Comparison of ENCODE assay signal across 12 cellular contexts in genomic region chr21:31342328-31342727, GRCh38. TPM values are rescaled to one million over a fixed set of nuclear protein-coding genes. Genes with fewer than 3 reads are reported as not detected.
DNase-seq lines count a peak whose midpoint lies in the region; ATAC-seq and TF ChIP-seq lines count a peak whose summit lies in the region.
"Had no signal": no experiment of that assay in that cellular context is flagged by ENCODE, and none has a peak within 500 bp of the region (broad histone marks: within the 10 kb centered on the region; RNA-seq: fewer than 3 reads in every experiment).

No MANE protein-coding gene starts in this region.

- H3K9me3 ChIP-seq in iPS-20b (ENCODE audit: insufficient read depth, low read depth, low read length) (no peaks in the 10 kb centered on the region), upper lobe of right lung (no peaks in the 10 kb centered on the region)
- H3K9me3 ChIP-seq: breast epithelium, prostate gland had no signal

- ATAC-seq in upper lobe of right lung (peak; percentile 40), GM21717 (IDR thresholded peaks at IDR 0.05; ENCODE audit: unreplicated experiment) (no peak), HG03442 (IDR thresholded peaks at IDR 0.05; ENCODE audit: unreplicated experiment) (no peak)
- ATAC-seq: Panc1 had no signal

- H3K36me3 ChIP-seq in iPS-20b (ENCODE audit: insufficient read depth, low read depth, low read length) (no peaks in the 10 kb centered on the region), upper lobe of right lung (no peaks in the 10 kb centered on the region)
- H3K36me3 ChIP-seq: breast epithelium, prostate gland had no signal

- H3K4me3 ChIP-seq in iPS-20b (ENCODE audit: low read length): peak overlapping the region; percentile 85; the same call in 1 of the 2 replicates
- H3K4me3 ChIP-seq in upper lobe of right lung: peak overlapping the region; percentile 52
- H3K4me3 ChIP-seq: prostate gland had no signal

- peaks cover 63% of the 10 kb centered on the region for H3K4me1 Mint-ChIP-seq in activated naive CD4-positive, alpha-beta T cell treated with anti-CD3 and anti-CD28 coated beads, Interleukin-2, amount 50 U/mL, for 24 hours
- H3K4me1 Mint-ChIP-seq in activated T-helper 1 cell treated with anti-CD3 and anti-CD28 coated beads, Interleukin-12 subunit alpha, Interleukin-12 subunit beta, Interleukin-2, Interleukin-4 antibody, amounts not matched to agents 30 ng/mL and 10 ng/mL and 1 ng/mL, durations not matched to agents 14 hours and 24 hours and 36 hours (ENCODE audit: low read depth): peaks cover 79% of the 10 kb centered on the region

- intact Hi-C loops in activated T-helper 1 cell treated with anti-CD3 and anti-CD28 coated beads, Interleukin-12 subunit alpha, Interleukin-12 subunit beta, Interleukin-2, Interleukin-4 antibody, amounts not matched to agents 30 ng/mL and 10 ng/mL and 1 ng/mL, durations not matched to agents 14 hours and 24 hours and 36 hours (cut with micrococcal nuclease): no loop called here
- intact Hi-C loops in upper lobe of right lung (cut with DNase I): no loop called here

- H3K27me3 ChIP-seq in iPS-20b (ENCODE audit: insufficient read depth, low read length) (peaks cover 14% of the 10 kb centered on the region), upper lobe of right lung (peaks cover 27% of the 10 kb centered on the region)

- H3K9ac ChIP-seq in iPS-20b (ENCODE audit: low read depth, low read length): no peak overlapping the region

- no peak for TF ChIP-seq CTCF in upper lobe of right lung (IDR thresholded peaks at IDR 0.05)

- no peak overlapping the region for H3K27ac Mint-ChIP-seq in activated naive CD4-positive, alpha-beta T cell treated with anti-CD3 and anti-CD28 coated beads, Interleukin-2, amount 50 U/mL, for 24 hours
- H3K27ac Mint-ChIP-seq in activated T-helper 1 cell treated with anti-CD3 and anti-CD28 coated beads, Interleukin-12 subunit alpha, Interleukin-12 subunit beta, Interleukin-2, Interleukin-4 antibody, amounts not matched to agents 30 ng/mL and 10 ng/mL and 1 ng/mL, durations not matched to agents 14 hours and 24 hours and 36 hours: peak overlapping the region; percentile 87

- no peak for DNase-seq in activated naive CD4-positive, alpha-beta T cell treated with anti-CD3 and anti-CD28 coated beads, Interleukin-2, amount 50 U/mL, for 16 hours
- no peak for DNase-seq in activated T-helper 1 cell treated with anti-CD3 and anti-CD28 coated beads, Interleukin-12 subunit alpha, Interleukin-12 subunit beta, Interleukin-2, Interleukin-4 antibody, amounts not matched to agents 30 ng/mL and 10 ng/mL and 1 ng/mL, durations not matched to agents 14 hours and 24 hours and 36 hours (ENCODE audit: low spot score)
- DNase-seq in upper lobe of right lung (no peak), NCI-H2107 treated with DMSO at 0.1 percent for 48 hours (lab: John Stamatoyannopoulos, UW; ENCODE audit: unreplicated experiment) (no peak)
- DNase-seq: NCI-H345 had no signal

- no peaks in the 10 kb centered on the region for H3K9me3 Mint-ChIP-seq in activated naive CD4-positive, alpha-beta T cell treated with anti-CD3 and anti-CD28 coated beads, Interleukin-2, amount 50 U/mL, for 24 hours
- no peaks in the 10 kb centered on the region for H3K9me3 Mint-ChIP-seq in activated T-helper 1 cell treated with anti-CD3 and anti-CD28 coated beads, Interleukin-12 subunit alpha, Interleukin-12 subunit beta, Interleukin-2, Interleukin-4 antibody, amounts not matched to agents 30 ng/mL and 10 ng/mL and 1 ng/mL, durations not matched to agents 14 hours and 24 hours and 36 hours

- peak overlapping the region; percentile 90 for H3K4me3 Mint-ChIP-seq in activated naive CD4-positive, alpha-beta T cell treated with anti-CD3 and anti-CD28 coated beads, Interleukin-2, amount 50 U/mL, for 24 hours
- peak overlapping the region; percentile 95 for H3K4me3 Mint-ChIP-seq in activated T-helper 1 cell treated with anti-CD3 and anti-CD28 coated beads, Interleukin-12 subunit alpha, Interleukin-12 subunit beta, Interleukin-2, Interleukin-4 antibody, amounts not matched to agents 30 ng/mL and 10 ng/mL and 1 ng/mL, durations not matched to agents 14 hours and 24 hours and 36 hours

- peaks cover 5% of the 10 kb centered on the region for H3K27me3 Mint-ChIP-seq in activated naive CD4-positive, alpha-beta T cell treated with anti-CD3 and anti-CD28 coated beads, Interleukin-2, amount 50 U/mL, for 24 hours
- peaks cover 4% of the 10 kb centered on the region for H3K27me3 Mint-ChIP-seq in activated T-helper 1 cell treated with anti-CD3 and anti-CD28 coated beads, Interleukin-12 subunit alpha, Interleukin-12 subunit beta, Interleukin-2, Interleukin-4 antibody, amounts not matched to agents 30 ng/mL and 10 ng/mL and 1 ng/mL, durations not matched to agents 14 hours and 24 hours and 36 hours (ENCODE audit: insufficient read depth)

- H3K36me3 Mint-ChIP-seq in activated naive CD4-positive, alpha-beta T cell treated with anti-CD3 and anti-CD28 coated beads, Interleukin-2, amount 50 U/mL, for 24 hours: peaks cover 6% of the 10 kb centered on the region
- H3K36me3 Mint-ChIP-seq in activated T-helper 1 cell treated with anti-CD3 and anti-CD28 coated beads, Interleukin-12 subunit alpha, Interleukin-12 subunit beta, Interleukin-2, Interleukin-4 antibody, amounts not matched to agents 30 ng/mL and 10 ng/mL and 1 ng/mL, durations not matched to agents 14 hours and 24 hours and 36 hours (ENCODE audit: low read depth): peaks cover 37% of the 10 kb centered on the region

- H3K4me1 ChIP-seq in iPS-20b (ENCODE audit: insufficient read depth, low read length): peaks cover 25% of the 10 kb centered on the region
- H3K4me1 ChIP-seq in upper lobe of right lung: peaks cover 7% of the 10 kb centered on the region
- H3K4me1 ChIP-seq: breast epithelium, prostate gland had no signal

- H3K27ac ChIP-seq in iPS-20b (ENCODE audit: low read length) (no peak overlapping the region), upper lobe of right lung (peak overlapping the region; percentile 33)
- H3K27ac ChIP-seq: breast epithelium, prostate gland had no signal

RNA-seq across cellular contexts. Expression of gene TIAM1, which starts 1.7 kb away (rescaled TPM):
- total RNA-seq in activated T-helper 1 cell treated with anti-CD3 and anti-CD28 coated beads, Interleukin-12 subunit alpha, Interleukin-12 subunit beta, Interleukin-2, Interleukin-4 antibody, amounts not matched to agents 30 ng/mL and 10 ng/mL and 1 ng/mL, durations not matched to agents 14 hours and 24 hours and 36 hours: 119 and 127 TPM in 2 replicates
- total RNA-seq in upper lobe of right lung: 27.3 TPM
